23 cellular contexts compared by ENCODE assay signal in genomic region chr17:49488612-49489011, GRCh38. TPM values are rescaled to one million over a fixed set of nuclear protein-coding genes. Genes with fewer than 3 reads are reported as not detected.
DNase-seq lines count a peak whose midpoint lies in the region; ATAC-seq, FAIRE-seq and TF ChIP-seq lines count a peak whose summit lies in the region.
"Had no signal": no experiment of that assay in that cellular context is flagged by ENCODE, and none has a peak within 500 bp of the region (broad histone marks: within the 10 kb centered on the region; RNA-seq: fewer than 3 reads in every experiment).

No MANE protein-coding gene starts in this region.

- no peak overlapping the region for H3K4me2 ChIP-seq in MM.1S (ENCODE audit: low read depth, low read length)
- H3K4me2 ChIP-seq: A549 had no signal

- no peak for TF ChIP-seq POLR2A in upper lobe of left lung (IDR thresholded peaks at IDR 0.05)

- H2AFZ ChIP-seq in MM.1S (ENCODE audit: low read length), result no peak overlapping the region
- H2AFZ ChIP-seq: GM23248 had no signal

- H3K9ac ChIP-seq in kidney (ENCODE audit: low read length in 2 of 2) (no peak overlapping the region), MM.1S (ENCODE audit: low read length) (no peak overlapping the region)
- H3K9ac ChIP-seq: GM23248 had no signal

- no peak for ATAC-seq in upper lobe of left lung (ENCODE audit: low FRiP score in 2 of 2)
- ATAC-seq: A549 had no signal

- TF ChIP-seq CTCF in BE2C (IDR thresholded peaks at IDR 0.05; ENCODE audit: low read depth, low read length) (no peak), kidney (IDR thresholded peaks at IDR 0.05; ENCODE audit: borderline replicate concordance, extremely low read depth, insufficient read depth) (no peak), mesothelial cell of epicardium (IDR thresholded peaks at IDR 0.05; ENCODE audit: unreplicated experiment) (no peak), upper lobe of left lung (IDR thresholded peaks at IDR 0.05) (no peak), MM.1S (IDR thresholded peaks at IDR 0.05; ENCODE audit: low read length) (no peak)

- intact Hi-C loops in kidney (cut with DNase I), result no loop called here

- no peaks in the 10 kb centered on the region for H3K9me3 ChIP-seq in BE2C
- H3K9me3 ChIP-seq in kidney (ENCODE audit: control insufficient read depth in 1 of 2, low read length in 2 of 2), result no peaks in the 10 kb centered on the region
- H3K9me3 ChIP-seq in upper lobe of left lung, result no peaks in the 10 kb centered on the region
- H3K9me3 ChIP-seq in MM.1S (replicated peaks; ENCODE audit: insufficient read depth, low read length), result no peaks in the 10 kb centered on the region
- H3K9me3 ChIP-seq: A549, Peyer's patch had no signal

- H3K4me3 ChIP-seq in BE2C (ENCODE audit: low read depth, low read length) (no peak overlapping the region), kidney (ENCODE audit: low read length in 2 of 2) (no peak overlapping the region), upper lobe of left lung (no peak overlapping the region), MM.1S (ENCODE audit: low read length) (no peak overlapping the region)
- no peak overlapping the region for H3K4me3 ChIP-seq in Jurkat, Clone E6-1 (ENCODE audit: low read length)
- H3K4me3 ChIP-seq: A549, GM23248, Peyer's patch had no signal

- no peaks in the 10 kb centered on the region for H3F3A ChIP-seq in MM.1S (ENCODE audit: insufficient read depth, low read length)

- peaks cover 33% of the 10 kb centered on the region for H3K27me3 Mint-ChIP-seq in mesothelial cell of epicardium (ENCODE audit: low read depth)

- DNase-seq in BE2C (peak; percentile 43), kidney (peak; percentile 78), mesothelial cell of epicardium (ENCODE audit: low spot score in 2 of 2, unreplicated experiment in 2 of 2) (no peak), upper lobe of left lung (no peak), MM.1S (no peak), NOMO-1 treated with DMSO at 0.1 percent for 48 hours (lab: John Stamatoyannopoulos, UW; ENCODE audit: unreplicated experiment) (no peak)
- peak; percentile 36 for DNase-seq in Jurkat, Clone E6-1 (ENCODE audit: low read depth, low spot score)
- DNase-seq: CD4-positive, alpha-beta T cell; DMS153; GM23248; H9; KG1; MV-4-11; NCI-H1105 treated with DMSO at 0.1 percent for 48 hours; NCI-H2081; NCI-H2171; NCI-H345; NCI-H524 treated with DMSO at 0.1 percent for 48 hours; NCI-H82; Peyer's patch had no signal

- H3K27ac Mint-ChIP-seq in mesothelial cell of epicardium, result peak overlapping the region; percentile 3
- H3K27ac Mint-ChIP-seq: B cell; CD4-positive, alpha-beta T cell; H9 had no signal

- no peaks in the 10 kb centered on the region for H3K36me3 Mint-ChIP-seq in mesothelial cell of epicardium

- H3K9me3 Mint-ChIP-seq in mesothelial cell of epicardium, result no peaks in the 10 kb centered on the region
- H3K9me3 Mint-ChIP-seq: CD4-positive, alpha-beta T cell; H9 had no signal

- H3K9me2 ChIP-seq in MM.1S (replicated peaks; ENCODE audit: insufficient read depth, low read length), result no peaks in the 10 kb centered on the region

- WGBS in upper lobe of left lung, 2 donors, result 51 to 64% methylated on average over 7 to 8 of the region's 8 CpGs

- no peak overlapping the region for H3K4me3 Mint-ChIP-seq in mesothelial cell of epicardium
- H3K4me3 Mint-ChIP-seq: B cell; CD4-positive, alpha-beta T cell; H9 had no signal

- no peak for FAIRE-seq in kidney (lab: Jason Lieb, UNC)
- FAIRE-seq: A549, GM12892 had no signal

- H3K36me3 ChIP-seq in BE2C (no peaks in the 10 kb centered on the region), kidney (ENCODE audit: control insufficient read depth in 1 of 2, insufficient read depth in 2 of 2, low read length in 2 of 2) (no peaks in the 10 kb centered on the region), upper lobe of left lung (no peaks in the 10 kb centered on the region), MM.1S (replicated peaks; ENCODE audit: insufficient read depth, low read length) (no peaks in the 10 kb centered on the region)
- H3K36me3 ChIP-seq: Peyer's patch had no signal

- TF ChIP-seq EP300 in upper lobe of left lung (IDR thresholded peaks at IDR 0.05), result no peak

- no peaks in the 10 kb centered on the region for H3K79me2 ChIP-seq in MM.1S (ENCODE audit: low read length)

- peaks cover 21% of the 10 kb centered on the region for H3K4me1 Mint-ChIP-seq in mesothelial cell of epicardium
- H3K4me1 Mint-ChIP-seq: B cell had no signal

- H4K20me1 ChIP-seq in MM.1S (ENCODE audit: insufficient read depth, low read length), result no peaks in the 10 kb centered on the region

- H3K27ac ChIP-seq in kidney (ENCODE audit: low read depth in 2 of 2, low read length in 2 of 2) (no peak overlapping the region), upper lobe of left lung (no peak overlapping the region), MM.1S (ENCODE audit: low read length) (no peak overlapping the region)
- H3K27ac ChIP-seq: A549, GM23248, Peyer's patch had no signal

- no peaks in the 10 kb centered on the region for H3K27me3 ChIP-seq in BE2C
- peaks cover 0 to 15% (median 4%) of the 10 kb centered on the region in 4 donors for H3K27me3 ChIP-seq in upper lobe of left lung
- H3K27me3 ChIP-seq in MM.1S (replicated peaks; ENCODE audit: insufficient read depth, low read length), result peaks cover 96% of the 10 kb centered on the region
- H3K27me3 ChIP-seq: Peyer's patch had no signal

- no peaks in the 10 kb centered on the region; the same call in 1 of the 2 replicates for H3K4me1 ChIP-seq in BE2C
- H3K4me1 ChIP-seq in kidney (ENCODE audit: control insufficient read depth in 1 of 2, insufficient read depth in 1 of 2, low read depth in 1 of 2, low read length in 2 of 2), result peaks cover 0 to 4% of the 10 kb centered on the region in 2 donors
- peaks cover 0 to 6% (median 0%) of the 10 kb centered on the region in 4 donors for H3K4me1 ChIP-seq in upper lobe of left lung
- H3K4me1 ChIP-seq in MM.1S (ENCODE audit: low read length), result no peaks in the 10 kb centered on the region
- H3K4me1 ChIP-seq: A549, Peyer's patch had no signal

RNA-seq across cellular contexts. Expression of gene NGFR, which starts 6.5 kb away (rescaled TPM):
- 0.48 TPM for polyA plus RNA-seq in BE2C (2012; ENCODE audit: insufficient read depth, insufficient read length, low read depth)
- 0.92 TPM for polyA plus RNA-seq in Jurkat, Clone E6-1 (2012; ENCODE audit: insufficient read depth, insufficient read length)
- total RNA-seq in kidney (13.2 TPM), mesothelial cell of epicardium (14.7 to 16.1 TPM (median 14.9 TPM) in 3 replicates), upper lobe of left lung (1 to 10 TPM; 1.3 to 2.9 (median 2.2) TPM)
- polyA plus RNA-seq in kidney (ENCODE audit: insufficient read depth, low read depth, low replicate concordance), result 9.4 TPM

Comparison
In these comparisons a context has a peak if more than half of its experiments do, and no peak if none do; other contexts are left out.
1. DNase-seq: peak in BE2C (single experiment), Jurkat, Clone E6-1 (single experiment) and kidney (single experiment); none in mesothelial cell of epicardium (0 of 2), upper lobe of left lung (0 of 2), MM.1S (single experiment) and NOMO-1 treated with DMSO at 0.1 percent for 48 hours (single experiment).